Comparison of ENCODE assay signal across 1 cellular context in the genomic region with DNA sequence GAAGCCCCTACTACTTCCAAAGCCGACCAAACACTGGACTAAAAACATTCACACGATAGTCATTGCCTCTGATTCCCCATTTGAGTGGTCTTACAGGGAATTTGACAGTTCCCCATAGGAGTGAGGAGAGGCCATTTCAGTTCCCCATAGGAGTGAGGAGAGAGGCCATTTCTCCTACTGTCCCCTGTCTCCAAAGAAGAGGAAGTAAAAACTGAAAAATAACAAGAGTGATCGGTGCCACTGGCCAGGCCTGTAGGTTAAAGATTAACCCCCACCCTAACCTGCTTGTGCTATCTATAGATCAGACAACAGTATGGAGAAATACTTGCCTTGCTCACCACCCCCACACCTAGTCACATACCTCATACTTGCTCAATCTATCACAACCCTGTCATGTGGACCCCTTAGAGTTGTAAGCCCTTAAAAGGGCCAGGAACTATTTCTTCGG.
TF ChIP-seq lines count a peak whose summit lies in the region.

No MANE protein-coding gene starts in this region.

TF ChIP-seq in GM12878, 131 proteins besides CTCF, POLR2A, EP300 and RAD21 (continued from another document):
- TF ChIP-seq, protein P1, sequence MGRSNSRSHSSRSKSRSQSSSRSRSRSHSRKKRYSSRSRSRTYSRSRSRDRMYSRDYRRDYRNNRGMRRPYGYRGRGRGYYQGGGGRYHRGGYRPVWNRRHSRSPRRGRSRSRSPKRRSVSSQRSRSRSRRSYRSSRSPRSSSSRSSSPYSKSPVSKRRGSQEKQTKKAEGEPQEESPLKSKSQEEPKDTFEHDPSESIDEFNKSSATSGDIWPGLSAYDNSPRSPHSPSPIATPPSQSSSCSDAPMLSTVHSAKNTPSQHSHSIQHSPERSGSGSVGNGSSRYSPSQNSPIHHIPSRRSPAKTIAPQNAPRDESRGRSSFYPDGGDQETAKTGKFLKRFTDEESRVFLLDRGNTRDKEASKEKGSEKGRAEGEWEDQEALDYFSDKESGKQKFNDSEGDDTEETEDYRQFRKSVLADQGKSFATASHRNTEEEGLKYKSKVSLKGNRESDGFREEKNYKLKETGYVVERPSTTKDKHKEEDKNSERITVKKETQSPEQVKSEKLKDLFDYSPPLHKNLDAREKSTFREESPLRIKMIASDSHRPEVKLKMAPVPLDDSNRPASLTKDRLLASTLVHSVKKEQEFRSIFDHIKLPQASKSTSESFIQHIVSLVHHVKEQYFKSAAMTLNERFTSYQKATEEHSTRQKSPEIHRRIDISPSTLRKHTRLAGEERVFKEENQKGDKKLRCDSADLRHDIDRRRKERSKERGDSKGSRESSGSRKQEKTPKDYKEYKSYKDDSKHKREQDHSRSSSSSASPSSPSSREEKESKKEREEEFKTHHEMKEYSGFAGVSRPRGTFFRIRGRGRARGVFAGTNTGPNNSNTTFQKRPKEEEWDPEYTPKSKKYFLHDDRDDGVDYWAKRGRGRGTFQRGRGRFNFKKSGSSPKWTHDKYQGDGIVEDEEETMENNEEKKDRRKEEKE (IDR thresholded peaks at IDR 0.05) = no peak
- TF ChIP-seq SMAD1 (IDR thresholded peaks at IDR 0.05; ENCODE audit: low read depth, partially characterized antibody) (no peak), ATF7 (IDR thresholded peaks at IDR 0.05; ENCODE audit: low read depth) (peak; percentile 75), RAD51 (IDR thresholded peaks at IDR 0.05) (peak; percentile 26; the same call in 1 of the 2 replicates), DPF2 (IDR thresholded peaks at IDR 0.05) (peak; percentile 67; the same call in 1 of the 2 replicates), RUNX3 (IDR thresholded peaks at IDR 0.05; ENCODE audit: low read length) (no peak), SUPT20H (IDR thresholded peaks at IDR 0.05; ENCODE audit: borderline replicate concordance, control insufficient read depth, low read depth, low read length) (no peak), MEF2B (IDR thresholded peaks at IDR 0.05; ENCODE audit: partially characterized antibody, poor library complexity, severe bottlenecking) (peak; percentile 63), GABPA (IDR thresholded peaks at IDR 0.05; ENCODE audit: low read depth) (no peak), IKZF1 (conservative IDR thresholded peaks at IDR 0.05) (peak; percentile 93), MTA2 (IDR thresholded peaks at IDR 0.05; ENCODE audit: low read depth) (peak; percentile 64), SREBF1 (IDR thresholded peaks at IDR 0.05; ENCODE audit: low read length) (no peak), NR2C1 (IDR thresholded peaks at IDR 0.05) (no peak), ZNF687 (IDR thresholded peaks at IDR 0.05) (peak; percentile 61; the same call in 1 of the 2 replicates), BHLHE40 (IDR thresholded peaks at IDR 0.05; ENCODE audit: borderline replicate concordance in 1 of 2, low read depth in 2 of 2, low read length in 1 of 2) (0 out of 4 replicates have a peak, but pooled peaks of 1 of the 2 experiments have one; percentile 4), MLLT1 (IDR thresholded peaks at IDR 0.05) (no peak)
- TF ChIP-seq, protein P2, sequence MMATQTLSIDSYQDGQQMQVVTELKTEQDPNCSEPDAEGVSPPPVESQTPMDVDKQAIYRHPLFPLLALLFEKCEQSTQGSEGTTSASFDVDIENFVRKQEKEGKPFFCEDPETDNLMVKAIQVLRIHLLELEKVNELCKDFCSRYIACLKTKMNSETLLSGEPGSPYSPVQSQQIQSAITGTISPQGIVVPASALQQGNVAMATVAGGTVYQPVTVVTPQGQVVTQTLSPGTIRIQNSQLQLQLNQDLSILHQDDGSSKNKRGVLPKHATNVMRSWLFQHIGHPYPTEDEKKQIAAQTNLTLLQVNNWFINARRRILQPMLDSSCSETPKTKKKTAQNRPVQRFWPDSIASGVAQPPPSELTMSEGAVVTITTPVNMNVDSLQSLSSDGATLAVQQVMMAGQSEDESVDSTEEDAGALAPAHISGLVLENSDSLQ (IDR thresholded peaks at IDR 0.05) = 0 out of 2 replicates have a peak, but pooled peaks have one; percentile 34
- TF ChIP-seq, protein P3, sequence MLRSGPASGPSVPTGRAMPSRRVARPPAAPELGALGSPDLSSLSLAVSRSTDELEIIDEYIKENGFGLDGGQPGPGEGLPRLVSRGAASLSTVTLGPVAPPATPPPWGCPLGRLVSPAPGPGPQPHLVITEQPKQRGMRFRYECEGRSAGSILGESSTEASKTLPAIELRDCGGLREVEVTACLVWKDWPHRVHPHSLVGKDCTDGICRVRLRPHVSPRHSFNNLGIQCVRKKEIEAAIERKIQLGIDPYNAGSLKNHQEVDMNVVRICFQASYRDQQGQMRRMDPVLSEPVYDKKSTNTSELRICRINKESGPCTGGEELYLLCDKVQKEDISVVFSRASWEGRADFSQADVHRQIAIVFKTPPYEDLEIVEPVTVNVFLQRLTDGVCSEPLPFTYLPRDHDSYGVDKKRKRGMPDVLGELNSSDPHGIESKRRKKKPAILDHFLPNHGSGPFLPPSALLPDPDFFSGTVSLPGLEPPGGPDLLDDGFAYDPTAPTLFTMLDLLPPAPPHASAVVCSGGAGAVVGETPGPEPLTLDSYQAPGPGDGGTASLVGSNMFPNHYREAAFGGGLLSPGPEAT (IDR thresholded peaks at IDR 0.05; ENCODE audit: low read depth) = peak; percentile 84
TF ChIP-seq in GM12878: peak in this region for 12.
